8 cellular contexts compared by ENCODE assay signal in the genomic region with DNA sequence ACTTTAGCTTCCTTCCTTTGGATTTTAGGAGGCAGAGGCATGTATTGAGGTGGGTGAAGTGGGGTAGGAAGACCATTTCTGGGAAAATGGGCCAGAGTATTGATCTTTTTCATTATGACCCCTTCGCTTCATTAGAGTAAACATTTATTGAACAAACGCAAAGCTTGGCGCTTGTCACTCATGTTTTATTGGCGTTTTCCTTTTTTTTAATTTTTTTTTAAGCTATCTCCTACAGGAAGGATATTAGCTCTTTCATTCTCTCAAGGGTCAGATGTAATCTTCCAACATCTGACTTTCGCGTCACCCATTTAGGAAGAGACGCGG. TPM values are rescaled to one million over a fixed set of nuclear protein-coding genes. Genes with fewer than 3 reads are reported as not detected.
A peak's percentile ranks its signal among the peaks of the same experiment; 100 is the strongest.
DNase-seq lines count a peak whose midpoint lies in the region; ATAC-seq and TF ChIP-seq lines count a peak whose summit lies in the region.

No MANE protein-coding gene starts in this region.

- H4K20me1 ChIP-seq in BLaER1 treated with 17β-estradiol and CSF1 and Interleukin-3, amounts not matched to agents 10 nM and 100 nM: peaks cover 39 to 43% (median 42%) of the 10 kb centered on the region in 11 experiments

- no peak for ATAC-seq in HG03097 (IDR thresholded peaks at IDR 0.05; ENCODE audit: low FRiP score, unreplicated experiment)

- no peaks in the 10 kb centered on the region for H3K27me3 Mint-ChIP-seq in neural crest cell (ENCODE audit: low read depth)

- H3K9ac ChIP-seq in BLaER1 treated with 17β-estradiol and CSF1 and Interleukin-3, amounts not matched to agents 10 nM and 100 nM: peak overlapping the region; percentile 97 to 100 (median 99); a peak in 21 of 22 replicates
- peak overlapping the region in 1 of 2 donors; percentile 90 for H3K9ac ChIP-seq in duodenal mucosa (ENCODE audit: low read depth in 1 of 2, low read length in 2 of 2)

- peak overlapping the region; percentile 97 for H3K4me3 Mint-ChIP-seq in neural crest cell

- H3K36me3 ChIP-seq in BLaER1 treated with 17β-estradiol and CSF1 and Interleukin-3, amounts not matched to agents 10 nM and 100 nM: peaks cover 14 to 32% (median 23%) of the 10 kb centered on the region in 11 experiments; a peak in 21 of 22 replicates
- H3K36me3 ChIP-seq in MG63: peaks cover 40% of the 10 kb centered on the region
- H3K36me3 ChIP-seq in duodenal mucosa (ENCODE audit: control insufficient read depth in 1 of 2, insufficient read depth in 2 of 2, low read length in 2 of 2): peaks cover 5 to 7% of the 10 kb centered on the region in 2 donors

- H3K4me2 ChIP-seq in BLaER1 treated with 17β-estradiol and CSF1 and Interleukin-3, amounts not matched to agents 10 nM and 100 nM: peak overlapping the region; percentile 63 to 94 (median 78)

- peaks cover 80 to 87% (median 84%) of the 10 kb centered on the region in 10 experiments for H3K4me1 ChIP-seq in BLaER1 treated with 17β-estradiol and CSF1 and Interleukin-3, amounts not matched to agents 10 nM and 100 nM
- peaks cover 25 to 31% of the 10 kb centered on the region in 2 donors for H3K4me1 ChIP-seq in duodenal mucosa (ENCODE audit: control insufficient read depth in 1 of 2, insufficient read depth in 2 of 2, low read length in 2 of 2)

- no peak for TF ChIP-seq CTCF in neural crest cell (conservative IDR thresholded peaks at IDR 0.05)

- H3K4me3 ChIP-seq in BLaER1 treated with 17β-estradiol and CSF1 and Interleukin-3, amounts not matched to agents 10 nM and 100 nM: peak overlapping the region; percentile 87 to 96 (median 92)
- peak overlapping the region; percentile 99 for H3K4me3 ChIP-seq in MG63
- peak overlapping the region; percentile 94 to 95 for H3K4me3 ChIP-seq in duodenal mucosa (ENCODE audit: low read depth in 1 of 2, low read length in 2 of 2)

- no peaks in the 10 kb centered on the region for H3K27me3 ChIP-seq in BLaER1 treated with 17β-estradiol and CSF1 and Interleukin-3, amounts not matched to agents 10 nM and 100 nM
- H3K27me3 ChIP-seq in MG63: no peaks in the 10 kb centered on the region
- H3K27me3 ChIP-seq in duodenal mucosa (ENCODE audit: control insufficient read depth in 1 of 2, insufficient read depth in 2 of 2, low read length in 2 of 2): no peaks in the 10 kb centered on the region

- H3K27ac Mint-ChIP-seq in neural crest cell (ENCODE audit: unreplicated experiment): peak overlapping the region; percentile 97

- peaks cover 42% of the 10 kb centered on the region for H3K4me1 Mint-ChIP-seq in neural crest cell

- DNase-seq in MG63 (no peak), neural crest cell (ENCODE audit: low read depth, low spot score) (no peak), SKM-1 treated with dmso at 0.1 percent for 144 hours (lab: John Stamatoyannopoulos, UW; ENCODE audit: unreplicated experiment) (no peak), HuH-7.5 (ENCODE audit: low spot score) (no peak), DMS53 treated with DMSO at 0.1 percent for 48 hours (lab: John Stamatoyannopoulos, UW; ENCODE audit: unreplicated experiment) (no peak)

- H3K9me3 Mint-ChIP-seq in neural crest cell: no peaks in the 10 kb centered on the region

- H3K9me3 ChIP-seq in BLaER1 treated with 17β-estradiol and CSF1 and Interleukin-3, amounts not matched to agents 10 nM and 100 nM (replicated peaks in 1 of 11): peaks cover 0 to 12% (median 6%) of the 10 kb centered on the region in 11 experiments; a peak in 10 of 22 replicates
- H3K9me3 ChIP-seq in MG63: peaks cover 8% of the 10 kb centered on the region
- H3K9me3 ChIP-seq in duodenal mucosa (ENCODE audit: control insufficient read depth in 1 of 2, low read length in 2 of 2): no peaks in the 10 kb centered on the region

- H3K27ac ChIP-seq in BLaER1 treated with 17β-estradiol and CSF1 and Interleukin-3, amounts not matched to agents 10 nM and 100 nM: peak overlapping the region; percentile 1 to 100 (median 98); a peak in 21 of 22 replicates
- H3K27ac ChIP-seq in duodenal mucosa (ENCODE audit: low read depth, low read length): peak overlapping the region; percentile 98

- peaks cover 7% of the 10 kb centered on the region for H3K36me3 Mint-ChIP-seq in neural crest cell (ENCODE audit: low read depth)

RNA-seq across cellular contexts. Expression of a gene that starts 0.3 kb away (rescaled TPM):
- total RNA-seq in MG63 (2014; rRNA removed; shearing (Covaris generic); ENCODE audit: low replicate concordance): 406 and 640 TPM in 2 replicates
- total RNA-seq in neural crest cell: 259 and 260 TPM in 2 replicates
